18 cellular contexts compared by ENCODE assay signal in genomic region chr10:132489704-132490534, GRCh38. TPM values are rescaled to one million over a fixed set of nuclear protein-coding genes. Genes with fewer than 3 reads are reported as not detected.
DNase-seq lines count a peak whose midpoint lies in the region; ATAC-seq and TF ChIP-seq lines count a peak whose summit lies in the region.
"Had no signal": no experiment of that assay in that cellular context is flagged by ENCODE, and none has a peak within 500 bp of the region (broad histone marks: within the 10 kb centered on the region; RNA-seq: fewer than 3 reads in every experiment).

No MANE protein-coding gene starts in this region.

- CTCF ChIA-PET in activated CD4-positive, alpha-beta T cell treated with anti-CD3 and anti-CD28 coated beads for 36 hours (lab: Charles Lee) = no interaction called here

- H3K4me3 Mint-ChIP-seq in activated CD4-positive, alpha-beta T cell treated with anti-CD3 and anti-CD28 coated beads for 36 hours = no peak overlapping the region
- no peak overlapping the region for H3K4me3 Mint-ChIP-seq in chondrocyte (ENCODE audit: unreplicated experiment)
- no peak overlapping the region for H3K4me3 Mint-ChIP-seq in nephron
- H3K4me3 Mint-ChIP-seq: CD14-positive monocyte had no signal

- no peak for ATAC-seq in activated CD4-positive, alpha-beta T cell treated with anti-CD3 and anti-CD28 coated beads for 36 hours
- ATAC-seq in upper lobe of right lung = no peak
- ATAC-seq in HG03378 (IDR thresholded peaks at IDR 0.05; ENCODE audit: unreplicated experiment) = no peak

- no peaks in the 10 kb centered on the region for H3K9me3 Mint-ChIP-seq in activated CD4-positive, alpha-beta T cell treated with anti-CD3 and anti-CD28 coated beads for 36 hours (ENCODE audit: low read depth)
- no peaks in the 10 kb centered on the region for H3K9me3 Mint-ChIP-seq in chondrocyte (ENCODE audit: low read depth)
- H3K9me3 Mint-ChIP-seq in nephron = no peaks in the 10 kb centered on the region

- H3K4me1 ChIP-seq in upper lobe of right lung = peaks cover 13% of the 10 kb centered on the region

- H3K9me3 ChIP-seq in upper lobe of right lung = no peaks in the 10 kb centered on the region

- intact Hi-C loops in activated CD4-positive, alpha-beta T cell treated with anti-CD3 and anti-CD28 coated beads for 36 hours (cut with DNase I, micrococcal nuclease) = no loop called here
- intact Hi-C loops in upper lobe of right lung (cut with DNase I) = no loop called here

- no peaks in the 10 kb centered on the region for H3K36me3 Mint-ChIP-seq in activated CD4-positive, alpha-beta T cell treated with anti-CD3 and anti-CD28 coated beads for 36 hours (ENCODE audit: low read depth)
- H3K36me3 Mint-ChIP-seq in chondrocyte (ENCODE audit: low read depth) (no peaks in the 10 kb centered on the region), nephron (ENCODE audit: low read depth) (no peaks in the 10 kb centered on the region)
- H3K36me3 Mint-ChIP-seq: CD14-positive monocyte had no signal

- H3K4me1 Mint-ChIP-seq in activated CD4-positive, alpha-beta T cell treated with anti-CD3 and anti-CD28 coated beads for 36 hours = no peaks in the 10 kb centered on the region
- peaks cover 15% of the 10 kb centered on the region for H3K4me1 Mint-ChIP-seq in chondrocyte (ENCODE audit: low read depth)
- peaks cover 29% of the 10 kb centered on the region for H3K4me1 Mint-ChIP-seq in nephron
- H3K4me1 Mint-ChIP-seq: CD14-positive monocyte had no signal

- H3K27me3 ChIP-seq in upper lobe of right lung = no peaks in the 10 kb centered on the region

- peak; percentile 1 for DNase-seq in activated CD4-positive, alpha-beta T cell treated with anti-CD3 and anti-CD28 coated beads for 36 hours
- no peak for DNase-seq in activated CD4-positive, alpha-beta T cell treated with anti-CD3 and anti-CD28 coated beads for 48 hours
- DNase-seq in chondrocyte (ENCODE audit: low spot score) = peak; percentile 74
- peak; percentile 38 for DNase-seq in upper lobe of right lung
- no peak for DNase-seq in NCI-H1694 treated with DMSO at 0.1 percent for 48 hours (lab: John Stamatoyannopoulos, UW)
- no peak for DNase-seq in NCI-H82 treated with DMSO at 0.1 percent for 48 hours (lab: John Stamatoyannopoulos, UW; ENCODE audit: unreplicated experiment)
- DNase-seq: AML-193, DMS79, H7, KBM-7, MV-4-11, NCI-H1417 treated with DMSO at 0.1 percent for 48 hours, NCI-H2029, NCI-H69 had no signal

- no peak overlapping the region for H3K27ac Mint-ChIP-seq in activated CD4-positive, alpha-beta T cell treated with anti-CD3 and anti-CD28 coated beads for 36 hours
- H3K27ac Mint-ChIP-seq in chondrocyte (ENCODE audit: unreplicated experiment) (no peak overlapping the region), nephron (peak overlapping the region in 2 of 3 experiments; percentile 27 to 41)
- H3K27ac Mint-ChIP-seq: CD14-positive monocyte had no signal

- no peak overlapping the region for H3K27ac ChIP-seq in upper lobe of right lung
- H3K27ac ChIP-seq: 22Rv1 had no signal

- no peak overlapping the region for H3K4me3 ChIP-seq in upper lobe of right lung

- POLR2A ChIA-PET in activated CD4-positive, alpha-beta T cell treated with anti-CD3 and anti-CD28 coated beads for 36 hours (lab: Charles Lee) = no interaction called here

- TF ChIP-seq CTCF in chondrocyte (IDR thresholded peaks at IDR 0.05) (no peak), nephron (IDR thresholded peaks at IDR 0.05; ENCODE audit: unreplicated experiment in 3 of 3) (no peak), upper lobe of right lung (IDR thresholded peaks at IDR 0.05) (no peak)

- H3K27me3 Mint-ChIP-seq in activated CD4-positive, alpha-beta T cell treated with anti-CD3 and anti-CD28 coated beads for 36 hours = no peaks in the 10 kb centered on the region
- H3K27me3 Mint-ChIP-seq in chondrocyte (ENCODE audit: low read depth) (peaks cover 2% of the 10 kb centered on the region), nephron (ENCODE audit: low read depth) (peaks cover 20% of the 10 kb centered on the region)

- H3K36me3 ChIP-seq in upper lobe of right lung = no peaks in the 10 kb centered on the region

RNA-seq across cellular contexts. Expression of gene INPP5A, which starts 47.7 kb away (rescaled TPM):
- 1 to 10 TPM; 8.1 to 9.3 TPM for total RNA-seq in activated CD4-positive, alpha-beta T cell treated with anti-CD3 and anti-CD28 coated beads for 36 hours
- total RNA-seq in chondrocyte (29.5 to 40.6 TPM (median 40.1 TPM) in 3 replicates), upper lobe of right lung (38.3 TPM)

Comparison
In these comparisons a context has a peak if more than half of its experiments do, and no peak if none do; other contexts are left out.
1. DNase-seq: peak in activated CD4-positive, alpha-beta T cell treated with anti-CD3 and anti-CD28 coated beads for 36 hours (single experiment), chondrocyte (single experiment) and upper lobe of right lung (single experiment); none in activated CD4-positive, alpha-beta T cell treated with anti-CD3 and anti-CD28 coated beads for 48 hours (single experiment), NCI-H1694 treated with DMSO at 0.1 percent for 48 hours (single experiment) and NCI-H82 treated with DMSO at 0.1 percent for 48 hours (single experiment).
2. H3K27ac Mint-ChIP-seq: peak in nephron (2 of 3); none in activated CD4-positive, alpha-beta T cell treated with anti-CD3 and anti-CD28 coated beads for 36 hours (single experiment) and chondrocyte (single experiment).